ENCODE assay signal across 8 cellular contexts in genomic region chr1:21176589-21177555, GRCh38. TPM values are rescaled to one million over a fixed set of nuclear protein-coding genes. Genes with fewer than 3 reads are reported as not detected.
DNase-seq lines count a peak whose midpoint lies in the region; ATAC-seq and TF ChIP-seq lines count a peak whose summit lies in the region.

Gene EIF4G3, minus strand, starts transcription at chr1:21176897. Its CDS starts 174,155 bp downstream, at chr1:21002742.

- H3K27ac Mint-ChIP-seq in activated CD4-positive, alpha-beta T cell treated with anti-CD3 and anti-CD28 coated beads, Interleukin-2, amount 10 ng/mL, durations not matched to agents 7 days and 5 days, result peak within 1 kb of the TSS; percentile 94

- peak within 1 kb of the TSS; percentile 93 for H3K27ac ChIP-seq in BLaER1
- H3K27ac ChIP-seq in coronary artery, result peak within 1 kb of the TSS; percentile 91 to 95
- peak within 1 kb of the TSS; percentile 88 for H3K27ac ChIP-seq in layer of hippocampus (ENCODE audit: low read depth, low read length)

- CTCF ChIA-PET in activated CD4-positive, alpha-beta T cell treated with anti-CD3 and anti-CD28 coated beads, Interleukin-2, amount 10 ng/mL, durations not matched to agents 7 days and 5 days (lab: Charles Lee), result interaction anchor here (0.6 kb wide), 1 partner anchor 13 kb away, joined by 3 read pairs; no protein-coding TSS in a partner anchor

- POLR2A ChIA-PET in activated CD4-positive, alpha-beta T cell treated with anti-CD3 and anti-CD28 coated beads, Interleukin-2, amount 10 ng/mL, durations not matched to agents 7 days and 5 days (lab: Charles Lee), result no interaction called here

- peaks cover 16% of the 10 kb centered on the region for H3K36me3 ChIP-seq in BLaER1

- H3K9me3 ChIP-seq in BLaER1, result no peaks in the 10 kb centered on the region

- H3K4me1 ChIP-seq in BLaER1, result peaks cover 35% of the 10 kb centered on the region

- H3K9me3 Mint-ChIP-seq in activated CD4-positive, alpha-beta T cell treated with anti-CD3 and anti-CD28 coated beads, Interleukin-2, amount 10 ng/mL, durations not matched to agents 7 days and 5 days, result no peaks in the 10 kb centered on the region

- ATAC-seq in GM19328 (IDR thresholded peaks at IDR 0.05; ENCODE audit: unreplicated experiment) (peak; percentile 85), HG03520 (IDR thresholded peaks at IDR 0.05; ENCODE audit: unreplicated experiment) (peak; percentile 88)

- H3K27me3 Mint-ChIP-seq in activated CD4-positive, alpha-beta T cell treated with anti-CD3 and anti-CD28 coated beads, Interleukin-2, amount 10 ng/mL, durations not matched to agents 7 days and 5 days, result peaks cover 11% of the 10 kb centered on the region

- peak within 1 kb of the TSS; percentile 93 for H3K4me2 ChIP-seq in BLaER1

- peaks cover 42% of the 10 kb centered on the region for H4K20me1 ChIP-seq in BLaER1

- H3K27me3 ChIP-seq in BLaER1, result no peaks in the 10 kb centered on the region
- H3K27me3 ChIP-seq in layer of hippocampus (ENCODE audit: control insufficient read depth, insufficient read depth, low read length), result no peaks in the 10 kb centered on the region

- peak within 1 kb of the TSS; percentile 84 for H3K4me3 Mint-ChIP-seq in activated CD4-positive, alpha-beta T cell treated with anti-CD3 and anti-CD28 coated beads, Interleukin-2, amount 10 ng/mL, durations not matched to agents 7 days and 5 days

- no peak for TF ChIP-seq CTCF in coronary artery (IDR thresholded peaks at IDR 0.05)

- peaks cover 3% of the 10 kb centered on the region for H3K36me3 Mint-ChIP-seq in activated CD4-positive, alpha-beta T cell treated with anti-CD3 and anti-CD28 coated beads, Interleukin-2, amount 10 ng/mL, durations not matched to agents 7 days and 5 days (ENCODE audit: low read depth)

- peaks cover 23% of the 10 kb centered on the region for H3K4me1 Mint-ChIP-seq in activated CD4-positive, alpha-beta T cell treated with anti-CD3 and anti-CD28 coated beads, Interleukin-2, amount 10 ng/mL, durations not matched to agents 7 days and 5 days

- DNase-seq in NCI-H69 (lab: John Stamatoyannopoulos, UW), result peak; percentile 96
- peak; percentile 100 for DNase-seq in activated CD4-positive, alpha-beta T cell treated with anti-CD3 and anti-CD28 coated beads, Interleukin-2, amount 10 ng/mL, durations not matched to agents 7 days and 5 days
- peak; percentile 97 for DNase-seq in coronary artery (ENCODE audit: low spot score)
- peak; percentile 99 to 100 for DNase-seq in stimulated activated CD4-positive, alpha-beta T cell treated with anti-CD3 and anti-CD28 coated beads, Interleukin-1b, Interleukin-23, amount 100 ng/mL, for 4 hours (ENCODE audit: low read depth in 2 of 2)

- H3K9ac ChIP-seq in BLaER1, result peak within 1 kb of the TSS; percentile 94

- H3K4me3 ChIP-seq in BLaER1, result peak within 1 kb of the TSS; percentile 94
- peak within 1 kb of the TSS; percentile 79 for H3K4me3 ChIP-seq in coronary artery

RNA-seq across cellular contexts. Expression of gene EIF4G3, which starts in this region (rescaled TPM):
- total RNA-seq in activated CD4-positive, alpha-beta T cell treated with anti-CD3 and anti-CD28 coated beads, Interleukin-2, amount 10 ng/mL, durations not matched to agents 7 days and 5 days, result 10 to 100 TPM; 23.8 to 31.5 TPM

Comparison
In these comparisons a context has a peak if more than half of its experiments do, and no peak if none do; other contexts are left out.
1. Peak in every context shown above with its lines: DNase-seq, ATAC-seq, H3K4me3 ChIP-seq and H3K27ac ChIP-seq.